ENCODE assay signal across 13 cellular contexts in genomic region chr12:19946549-19946948, GRCh38.
A peak's percentile ranks its signal among the peaks of the same experiment; 100 is the strongest.
DNase-seq lines count a peak whose midpoint lies in the region; ATAC-seq, FAIRE-seq and TF ChIP-seq lines count a peak whose summit lies in the region.
"Had no signal": no experiment of that assay in that cellular context is flagged by ENCODE, and none has a peak within 500 bp of the region (broad histone marks: within the 10 kb centered on the region; RNA-seq: fewer than 3 reads in every experiment).

No MANE protein-coding gene starts in this region.

- H3K23ac ChIP-seq in neuronal stem cell (ENCODE audit: low read depth, low read length, poor library complexity): no peak overlapping the region

- H3K27ac Mint-ChIP-seq in activated CD4-positive, alpha-beta memory T cell treated with anti-CD3 and anti-CD28 coated beads, Interleukin-2, amount 10 ng/mL, durations not matched to agents 7 days and 5 days: no peak overlapping the region
- H3K27ac Mint-ChIP-seq: activated T-cell treated with anti-CD3 and anti-CD28 coated beads, Interleukin-2, amount 50 U/mL, for 72 hours; H9; T-helper 1 cell treated with Interleukin-12 subunit alpha and Interleukin-12 subunit beta and Interleukin-4 antibody, amounts not matched to agents 30 μg/mL and 1 μg/mL, for 36 hours had no signal

- no peaks in the 10 kb centered on the region for H3K79me1 ChIP-seq in neuronal stem cell (ENCODE audit: low read depth, low read length)

- H3K27me3 ChIP-seq in heart left ventricle (no peaks in the 10 kb centered on the region), right atrium auricular region (no peaks in the 10 kb centered on the region), neuronal stem cell (ENCODE audit: control insufficient read depth in 3 of 3, insufficient read depth in 3 of 3, low read depth in 1 of 3, low read length in 3 of 3) (no peaks in the 10 kb centered on the region)
- H3K27me3 ChIP-seq: BLaER1 treated with 17β-estradiol and CSF1 and Interleukin-3, amounts not matched to agents 10 nM and 100 nM; transverse colon had no signal

- H3K4me3 Mint-ChIP-seq in activated CD4-positive, alpha-beta memory T cell treated with anti-CD3 and anti-CD28 coated beads, Interleukin-2, amount 10 ng/mL, durations not matched to agents 7 days and 5 days: no peak overlapping the region
- H3K4me3 Mint-ChIP-seq: activated T-cell treated with anti-CD3 and anti-CD28 coated beads, Interleukin-2, amount 50 U/mL, for 72 hours; H9; T-helper 1 cell treated with Interleukin-12 subunit alpha and Interleukin-12 subunit beta and Interleukin-4 antibody, amounts not matched to agents 30 μg/mL and 1 μg/mL, for 36 hours had no signal

- H3K9ac ChIP-seq in kidney (ENCODE audit: low read length in 2 of 2) (no peak overlapping the region), neuronal stem cell (ENCODE audit: low read depth, low read length, poor library complexity) (no peak overlapping the region)
- H3K9ac ChIP-seq: BLaER1 treated with 17β-estradiol and CSF1 and Interleukin-3, amounts not matched to agents 10 nM and 100 nM had no signal

- POLR2A ChIA-PET in activated CD4-positive, alpha-beta memory T cell treated with anti-CD3 and anti-CD28 coated beads, Interleukin-2, amount 10 ng/mL, durations not matched to agents 7 days and 5 days (lab: Charles Lee): no interaction called here

- H3K9me3 ChIP-seq in heart left ventricle: no peaks in the 10 kb centered on the region
- H3K9me3 ChIP-seq in right atrium auricular region: no peaks in the 10 kb centered on the region
- no peaks in the 10 kb centered on the region for H3K9me3 ChIP-seq in kidney (ENCODE audit: control insufficient read depth in 1 of 2, low read length in 2 of 2)
- no peaks in the 10 kb centered on the region for H3K9me3 ChIP-seq in neuronal stem cell (replicated peaks in 1 of 2; ENCODE audit: control insufficient read depth in 2 of 2, insufficient read depth in 1 of 2, low read depth in 1 of 2, low read length in 2 of 2)
- H3K9me3 ChIP-seq: transverse colon had no signal

- DNase-seq in heart left ventricle: no peak
- DNase-seq in Right ventricle myocardium inferior (ENCODE audit: missing footprints): no peak
- DNase-seq in amniotic stem cell (lab: John Stamatoyannopoulos, UW): peak; percentile 81
- DNase-seq in right atrium auricular region (ENCODE audit: low spot score): no peak
- DNase-seq in stimulated activated CD4-positive, alpha-beta T cell treated with anti-CD3 and anti-CD28 coated beads, Interleukin-4, amount 100 ng/mL, for 24 hours: no peak
- DNase-seq in kidney: no peak
- no peak for DNase-seq in activated CD4-positive, alpha-beta memory T cell treated with anti-CD3 and anti-CD28 coated beads, Interleukin-2, amount 10 ng/mL, durations not matched to agents 7 days and 5 days
- no peak for DNase-seq in neuronal stem cell (ENCODE audit: low spot score)
- DNase-seq: activated T-cell treated with anti-CD3 and anti-CD28 coated beads, Interleukin-2, amount 50 U/mL, for 72 hours; H9; transverse colon had no signal

- H2BK15ac ChIP-seq in neuronal stem cell (ENCODE audit: low read length): no peak overlapping the region

- H2AK5ac ChIP-seq in neuronal stem cell (ENCODE audit: low read depth, low read length): no peak overlapping the region

- H2AFZ ChIP-seq in neuronal stem cell (ENCODE audit: low read length): no peak overlapping the region

- CTCF ChIA-PET in activated CD4-positive, alpha-beta memory T cell treated with anti-CD3 and anti-CD28 coated beads, Interleukin-2, amount 10 ng/mL, durations not matched to agents 7 days and 5 days (lab: Charles Lee): no interaction called here

- H3K36me3 ChIP-seq in heart left ventricle (no peaks in the 10 kb centered on the region), right atrium auricular region (no peaks in the 10 kb centered on the region), kidney (ENCODE audit: control insufficient read depth in 1 of 2, insufficient read depth in 2 of 2, low read length in 2 of 2) (no peaks in the 10 kb centered on the region), neuronal stem cell (replicated peaks in 1 of 2; ENCODE audit: control insufficient read depth in 2 of 2, insufficient read depth in 2 of 2, low read length in 2 of 2) (no peaks in the 10 kb centered on the region)
- H3K36me3 ChIP-seq: BLaER1 treated with 17β-estradiol and CSF1 and Interleukin-3, amounts not matched to agents 10 nM and 100 nM; transverse colon had no signal

- H3K4me2 ChIP-seq in neuronal stem cell (ENCODE audit: insufficient read depth, low read length, poor library complexity, severe bottlenecking): no peak overlapping the region
- H3K4me2 ChIP-seq: BLaER1 treated with 17β-estradiol and CSF1 and Interleukin-3, amounts not matched to agents 10 nM and 100 nM had no signal

- H3K4ac ChIP-seq in neuronal stem cell (ENCODE audit: low read length): no peak overlapping the region

- no peak overlapping the region for H4K8ac ChIP-seq in neuronal stem cell (ENCODE audit: low read depth, low read length)

- H2BK12ac ChIP-seq in neuronal stem cell (ENCODE audit: low read length): no peak overlapping the region

- no peak overlapping the region for H4K91ac ChIP-seq in neuronal stem cell (ENCODE audit: low read depth, low read length, poor library complexity)

- TF ChIP-seq POLR2A in heart left ventricle (IDR thresholded peaks at IDR 0.05): no peak

- H3K4me1 ChIP-seq in heart left ventricle (peaks cover 0 to 17% (median 4%) of the 10 kb centered on the region in 12 donors), right atrium auricular region (peaks cover 0 to 4% of the 10 kb centered on the region in 2 donors), kidney (ENCODE audit: control insufficient read depth in 1 of 2, insufficient read depth in 1 of 2, low read depth in 1 of 2, low read length in 2 of 2) (no peaks in the 10 kb centered on the region), neuronal stem cell (ENCODE audit: control insufficient read depth in 2 of 2, insufficient read depth in 1 of 2, low read depth in 1 of 2, low read length in 2 of 2) (no peaks in the 10 kb centered on the region)
- H3K4me1 ChIP-seq: transverse colon had no signal

- no peak overlapping the region for H3K14ac ChIP-seq in neuronal stem cell (ENCODE audit: low read length)

- peaks cover 3% of the 10 kb centered on the region for H3K9me3 Mint-ChIP-seq in activated CD4-positive, alpha-beta memory T cell treated with anti-CD3 and anti-CD28 coated beads, Interleukin-2, amount 10 ng/mL, durations not matched to agents 7 days and 5 days
- H3K9me3 Mint-ChIP-seq: H9 had no signal

- no peak overlapping the region for H2BK120ac ChIP-seq in neuronal stem cell (ENCODE audit: low read depth, low read length)

- no peak for FAIRE-seq in kidney (lab: Jason Lieb, UNC)

- no peaks in the 10 kb centered on the region for H3K36me3 Mint-ChIP-seq in activated CD4-positive, alpha-beta memory T cell treated with anti-CD3 and anti-CD28 coated beads, Interleukin-2, amount 10 ng/mL, durations not matched to agents 7 days and 5 days (ENCODE audit: low read depth)

- H3K18ac ChIP-seq in neuronal stem cell (ENCODE audit: low read length): no peak overlapping the region

- no peak overlapping the region for H2BK5ac ChIP-seq in neuronal stem cell (ENCODE audit: low read length)

- peak overlapping the region in 1 of 12 donors; percentile 23 for H3K4me3 ChIP-seq in heart left ventricle
- H3K4me3 ChIP-seq in right atrium auricular region: no peak overlapping the region
- no peak overlapping the region for H3K4me3 ChIP-seq in kidney (ENCODE audit: low read length in 2 of 2)
- no peak overlapping the region for H3K4me3 ChIP-seq in neuronal stem cell (ENCODE audit: low read length in 2 of 2)
- H3K4me3 ChIP-seq: BLaER1 treated with 17β-estradiol and CSF1 and Interleukin-3, amounts not matched to agents 10 nM and 100 nM; transverse colon had no signal

- H3K27me3 Mint-ChIP-seq in activated CD4-positive, alpha-beta memory T cell treated with anti-CD3 and anti-CD28 coated beads, Interleukin-2, amount 10 ng/mL, durations not matched to agents 7 days and 5 days: no peaks in the 10 kb centered on the region

- H3K27ac ChIP-seq in heart left ventricle (peak overlapping the region in 7 of 12 donors; percentile 8 to 56 (median 24)), right atrium auricular region (peak overlapping the region; percentile 19 to 71), kidney (ENCODE audit: low read depth in 2 of 2, low read length in 2 of 2) (no peak overlapping the region), neuronal stem cell (replicated peaks; ENCODE audit: low read length) (no peak overlapping the region)
- H3K27ac ChIP-seq: BLaER1 treated with 17β-estradiol and CSF1 and Interleukin-3, amounts not matched to agents 10 nM and 100 nM; transverse colon had no signal

- ATAC-seq in heart left ventricle: peak; percentile 34 to 86 (median 71)
- no peak for ATAC-seq in Right ventricle myocardium inferior
- ATAC-seq: activated T-cell treated with anti-CD3 and anti-CD28 coated beads, Interleukin-2, amount 50 U/mL, for 72 hours had no signal

- intact Hi-C loops in heart left ventricle (cut with DNase I) (no loop called here), Right ventricle myocardium inferior (cut with DNase I) (no loop called here), kidney (cut with DNase I) (no loop called here)

- no peaks in the 10 kb centered on the region for H3K4me1 Mint-ChIP-seq in activated CD4-positive, alpha-beta memory T cell treated with anti-CD3 and anti-CD28 coated beads, Interleukin-2, amount 10 ng/mL, durations not matched to agents 7 days and 5 days

- no peak for TF ChIP-seq CTCF in heart left ventricle (IDR thresholded peaks at IDR 0.05)
- no peak for TF ChIP-seq CTCF in right atrium auricular region (IDR thresholded peaks at IDR 0.05)
- TF ChIP-seq CTCF in kidney (IDR thresholded peaks at IDR 0.05; ENCODE audit: borderline replicate concordance, extremely low read depth, insufficient read depth): no peak

- WGBS in heart left ventricle, 4 donors: 53 to 56% (median 54%) methylated on average over 5 of the region's 5 CpGs
- WGBS in neuronal stem cell (ENCODE audit: extremely low coverage in 2 of 2, insufficient read length in 2 of 2, insufficient replicate concordance in 1 of 2), 2 donors: no CpG with 5 or more reads among the region's 5 CpGs

Comparison
In these comparisons a context has a peak if more than half of its experiments do, and no peak if none do; other contexts are left out.
1. H3K27ac ChIP-seq: peak in heart left ventricle (7 of 12) and right atrium auricular region (2 of 2); none in kidney (0 of 2) and neuronal stem cell (single experiment).